In the genomic region with DNA sequence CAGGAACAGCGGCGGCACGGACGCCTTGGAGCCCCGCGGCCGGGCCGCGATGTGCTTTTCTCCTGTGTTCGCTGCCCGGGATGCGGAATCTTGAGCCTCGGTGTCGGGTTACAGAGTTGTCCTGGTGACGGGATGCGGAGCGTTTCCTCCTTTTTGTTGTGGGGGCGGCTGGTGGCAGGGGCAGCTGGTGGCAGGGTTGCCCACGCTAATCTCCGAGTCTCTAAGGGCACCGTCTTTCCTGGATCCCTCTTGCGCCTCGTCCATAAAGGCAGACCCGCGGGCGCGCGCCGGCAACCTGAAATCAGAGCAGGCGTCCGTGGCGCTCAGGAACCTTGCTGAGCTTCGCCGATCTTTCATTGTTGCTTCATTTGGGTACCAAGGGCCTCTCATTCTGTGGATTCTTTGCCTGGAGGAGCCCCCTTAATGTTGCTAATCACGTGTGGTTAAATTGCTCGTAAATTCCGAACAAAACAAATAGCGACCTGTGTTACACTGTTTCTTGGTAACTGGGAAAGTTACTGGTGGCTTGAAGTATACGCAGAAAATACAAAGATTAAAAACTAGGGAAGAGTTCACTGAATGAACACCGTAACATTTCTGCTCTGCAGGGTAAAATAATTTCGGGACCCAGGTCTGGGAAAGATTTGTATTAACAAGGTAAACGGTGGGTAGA, we compare ENCODE assay signal across 8 cellular contexts. TPM values are rescaled to one million over a fixed set of nuclear protein-coding genes. Genes with fewer than 3 reads are reported as not detected.
DNase-seq lines count a peak whose midpoint lies in the region; ATAC-seq and TF ChIP-seq lines count a peak whose summit lies in the region.

No MANE protein-coding gene starts in this region.

- TF ChIP-seq POLR2A in stomach (IDR thresholded peaks at IDR 0.05): no peak

- intact Hi-C loops in stomach (cut with DNase I; ENCODE audit: low total_unique reads): no loop called here

- H3K27me3 ChIP-seq in esophagus (ENCODE audit: control insufficient read depth in 1 of 2, insufficient read depth in 2 of 2, low read length in 2 of 2): no peaks in the 10 kb centered on the region
- H3K27me3 ChIP-seq in mucosa of rectum (ENCODE audit: control insufficient read depth in 2 of 2, insufficient read depth in 2 of 2, low read length in 2 of 2): no peaks in the 10 kb centered on the region
- H3K27me3 ChIP-seq in stomach: peaks cover 0 to 30% (median 0%) of the 10 kb centered on the region in 3 donors

- WGBS in esophagus, 2 donors: 1 to 2% methylated on average over 40 to 42 of the region's 42 CpGs
- WGBS in stomach, 5 donors: 1 to 3% (median 1%) methylated on average over 22 to 42 of the region's 42 CpGs

- peak overlapping the region; percentile 64 to 72 for H3K9ac ChIP-seq in mucosa of rectum (ENCODE audit: low read depth in 1 of 2, low read length in 2 of 2)

- peak overlapping the region; percentile 83 for H3K4me3 Mint-ChIP-seq in activated T-cell treated with anti-CD3 and anti-CD28 coated beads, Interleukin-2, amount 50 U/mL, for 24 hours

- H3K9me3 Mint-ChIP-seq in activated T-cell treated with anti-CD3 and anti-CD28 coated beads, Interleukin-2, amount 50 U/mL, for 24 hours: no peaks in the 10 kb centered on the region

- H3K4me1 ChIP-seq in esophagus (ENCODE audit: control insufficient read depth in 2 of 2, insufficient read depth in 2 of 2, low read length in 1 of 2) (no peaks in the 10 kb centered on the region), mucosa of rectum (ENCODE audit: control insufficient read depth in 2 of 2, insufficient read depth in 2 of 2, low read length in 2 of 2) (peaks cover 3 to 16% of the 10 kb centered on the region in 2 donors), stomach (peaks cover 4 to 32% (median 29%) of the 10 kb centered on the region in 4 donors)

- peak overlapping the region; percentile 93 for H3K4me3 ChIP-seq in GM08714 (ENCODE audit: low read length)
- peak overlapping the region; percentile 77 to 85 for H3K4me3 ChIP-seq in esophagus (ENCODE audit: low read depth in 1 of 2, low read length in 2 of 2)
- peak overlapping the region; percentile 78 to 89 for H3K4me3 ChIP-seq in mucosa of rectum (ENCODE audit: low read length in 2 of 2)
- peak overlapping the region; percentile 83 to 96 (median 92) for H3K4me3 ChIP-seq in stomach

- no peaks in the 10 kb centered on the region for H3K9me3 ChIP-seq in esophagus (ENCODE audit: control insufficient read depth in 2 of 2, insufficient read depth in 1 of 2, low read depth in 1 of 2, low read length in 1 of 2)
- H3K9me3 ChIP-seq in mucosa of rectum (ENCODE audit: control insufficient read depth in 2 of 2, low read length in 2 of 2): no peaks in the 10 kb centered on the region
- H3K9me3 ChIP-seq in stomach: no peaks in the 10 kb centered on the region

- no peak for TF ChIP-seq CTCF in stomach (IDR thresholded peaks at IDR 0.05)

- peaks cover 52% of the 10 kb centered on the region for H3K27me3 Mint-ChIP-seq in activated T-cell treated with anti-CD3 and anti-CD28 coated beads, Interleukin-2, amount 50 U/mL, for 24 hours

- H3K27ac ChIP-seq in esophagus (ENCODE audit: low read depth in 2 of 2, low read length in 1 of 2) (peak overlapping the region; percentile 78 to 83), mucosa of rectum (ENCODE audit: low read depth in 2 of 2, low read length in 2 of 2) (peak overlapping the region; percentile 78 to 82), stomach (peak overlapping the region; percentile 87 to 97 (median 88))

- ATAC-seq in HG03064 (IDR thresholded peaks at IDR 0.05; ENCODE audit: low read depth, unreplicated experiment): peak; percentile 12

- no peak for TF ChIP-seq EP300 in stomach (IDR thresholded peaks at IDR 0.05)

- peaks cover 19% of the 10 kb centered on the region for H3K4me1 Mint-ChIP-seq in activated T-cell treated with anti-CD3 and anti-CD28 coated beads, Interleukin-2, amount 50 U/mL, for 24 hours (ENCODE audit: low read depth)

- peak overlapping the region; percentile 85 for H3K27ac Mint-ChIP-seq in activated T-cell treated with anti-CD3 and anti-CD28 coated beads, Interleukin-2, amount 50 U/mL, for 24 hours

- peaks cover 4% of the 10 kb centered on the region for H3K36me3 Mint-ChIP-seq in activated T-cell treated with anti-CD3 and anti-CD28 coated beads, Interleukin-2, amount 50 U/mL, for 24 hours (ENCODE audit: low read depth)

- DNase-seq in NCI-H524 (lab: John Stamatoyannopoulos, UW) (peak; percentile 89 to 95), stomach (peak; percentile 55), NOMO-1 treated with DMSO at 0.1 percent for 48 hours (lab: John Stamatoyannopoulos, UW; ENCODE audit: unreplicated experiment) (no peak)
- peak; percentile 65 for DNase-seq in activated T-cell treated with anti-CD3 and anti-CD28 coated beads, Interleukin-2, amount 50 U/mL, for 24 hours

- H3K36me3 ChIP-seq in esophagus (ENCODE audit: control insufficient read depth in 2 of 2, insufficient read depth in 2 of 2, low read length in 1 of 2) (no peaks in the 10 kb centered on the region), mucosa of rectum (ENCODE audit: control insufficient read depth in 2 of 2, insufficient read depth in 2 of 2, low read length in 2 of 2) (peaks cover 0 to 2% of the 10 kb centered on the region in 2 donors), stomach (no peaks in the 10 kb centered on the region)

RNA-seq across cellular contexts. Expression of gene PFN2, which starts 0.8 kb away (rescaled TPM):
- polyA plus RNA-seq in esophagus (10 to 100 TPM; 10.7 to 20.0 TPM), stomach (10 to 100 TPM; 33.9 to 40.9 (median 40.6) TPM)
- total RNA-seq in stomach: 100 to 1,000 TPM in 1 of 5 donors, 10 to 100 TPM in 3, 1 to 10 TPM in 1; 1.2 to 130 (median 36.2) TPM
